In genomic region chr14:60654303-60654925, GRCh38 we compare ENCODE assay signal across 14 cellular contexts. TPM values are rescaled to one million over a fixed set of nuclear protein-coding genes. Genes with fewer than 3 reads are reported as not detected.
A peak's percentile ranks its signal among the peaks of the same experiment; 100 is the strongest.
DNase-seq lines count a peak whose midpoint lies in the region; ATAC-seq and TF ChIP-seq lines count a peak whose summit lies in the region.
"Had no signal": no experiment of that assay in that cellular context is flagged by ENCODE, and none has a peak within 500 bp of the region (broad histone marks: within the 10 kb centered on the region; RNA-seq: fewer than 3 reads in every experiment).

No MANE protein-coding gene starts in this region.

- peaks cover 57% of the 10 kb centered on the region for H3K9me3 Mint-ChIP-seq in glutamatergic neuron (ENCODE audit: unreplicated experiment)
- H3K9me3 Mint-ChIP-seq in stimulated activated naive B cell treated with anti-CD40 and anti-IgM and Interleukin-4, amounts not matched to agents 10 μg/mL and 1 μg/mL and 100 μg/mL, for 72 hours: peaks cover 14 to 17% of the 10 kb centered on the region in 2 donors
- no peaks in the 10 kb centered on the region for H3K9me3 Mint-ChIP-seq in natural killer cell treated with Interleukin-12 subunit alpha and Interleukin-12 subunit beta and Interleukin-15 and Interleukin-18, amount 100 ng/mL, for 72 hours
- H3K9me3 Mint-ChIP-seq: endodermal cell had no signal

- BruUV-seq in PC-3 (replicated peaks; lab: Mats Ljungman, UMichigan): no TSS peak

- no peaks in the 10 kb centered on the region for H4K20me1 ChIP-seq in PC-3 (ENCODE audit: low read length)

- peak overlapping the region; percentile 40 for H3K27ac Mint-ChIP-seq in glutamatergic neuron (ENCODE audit: unreplicated experiment)
- H3K27ac Mint-ChIP-seq in stimulated activated naive B cell treated with anti-CD40 and anti-IgM and Interleukin-4, amounts not matched to agents 10 μg/mL and 1 μg/mL and 100 μg/mL, for 72 hours: peak overlapping the region; percentile 22
- no peak overlapping the region for H3K27ac Mint-ChIP-seq in natural killer cell treated with Interleukin-12 subunit alpha and Interleukin-12 subunit beta and Interleukin-15 and Interleukin-18, amount 100 ng/mL, for 72 hours
- H3K27ac Mint-ChIP-seq: endodermal cell had no signal

- no peaks in the 10 kb centered on the region for H3K9me2 ChIP-seq in PC-3 (replicated peaks; ENCODE audit: low read length)

- no peaks in the 10 kb centered on the region for H3K36me3 ChIP-seq in PC-3 (ENCODE audit: low read depth, low read length)
- H3K36me3 ChIP-seq: pancreas had no signal

- no peaks in the 10 kb centered on the region for H3K9me3 ChIP-seq in PC-3 (ENCODE audit: low read length)
- H3K9me3 ChIP-seq: pancreas had no signal

- CTCF ChIA-PET in PC-3 (lab: Charles Lee): no interaction called here

- DNase-seq in NCI-H82 (lab: John Stamatoyannopoulos, UW) (peak; percentile 15), NCI-H82 treated with DMSO at 0.1 percent for 48 hours (lab: John Stamatoyannopoulos, UW; ENCODE audit: unreplicated experiment) (no peak), PC-3 (peak; percentile 37), glutamatergic neuron (no peak), HPDE6-E6E7 (ENCODE audit: extremely low spot score) (no peak)
- no peak for DNase-seq in stimulated activated naive B cell treated with anti-CD40 and anti-IgM and Interleukin-4, amounts not matched to agents 10 μg/mL and 1 μg/mL and 100 μg/mL, for 72 hours
- DNase-seq in natural killer cell treated with Interleukin-12 subunit alpha and Interleukin-12 subunit beta and Interleukin-15 and Interleukin-18, amount 100 ng/mL, for 72 hours (ENCODE audit: low spot score): no peak
- DNase-seq: activated CD4-positive, alpha-beta T cell treated with anti-CD3 and anti-CD28 coated beads for 1 hour; activated T-cell treated with anti-CD3 and anti-CD28 coated beads, Interleukin-2, amount 50 U/mL, for 48 hours; pancreas had no signal

- no peaks in the 10 kb centered on the region for H3K27me3 ChIP-seq in PC-3 (ENCODE audit: low read length)

- H2AFZ ChIP-seq in PC-3 (ENCODE audit: low read length): no peak overlapping the region

- peak overlapping the region; percentile 94 for H3K4me3 Mint-ChIP-seq in glutamatergic neuron (ENCODE audit: unreplicated experiment)
- no peak overlapping the region for H3K4me3 Mint-ChIP-seq in stimulated activated naive B cell treated with anti-CD40 and anti-IgM and Interleukin-4, amounts not matched to agents 10 μg/mL and 1 μg/mL and 100 μg/mL, for 72 hours
- no peak overlapping the region for H3K4me3 Mint-ChIP-seq in natural killer cell treated with Interleukin-12 subunit alpha and Interleukin-12 subunit beta and Interleukin-15 and Interleukin-18, amount 100 ng/mL, for 72 hours

- POLR2A ChIA-PET in PC-3 (lab: Charles Lee; ENCODE audit: unreplicated experiment): no interaction called here

- ATAC-seq in PC-3 (no peak), HG02970 (IDR thresholded peaks at IDR 0.05; ENCODE audit: low FRiP score, unreplicated experiment) (no peak)
- ATAC-seq in stimulated activated naive B cell treated with anti-CD40 and anti-IgM and Interleukin-4, amounts not matched to agents 10 μg/mL and 1 μg/mL and 100 μg/mL, for 72 hours (replicated peaks): no peak
- ATAC-seq in natural killer cell treated with Interleukin-12 subunit alpha and Interleukin-12 subunit beta and Interleukin-15 and Interleukin-18, amount 100 ng/mL, for 72 hours: no peak
- ATAC-seq: HCT116, pancreas had no signal

- intact Hi-C loops in PC-3 (cut with micrococcal nuclease): no loop called here

- no peak overlapping the region for H3K27ac ChIP-seq in PC-3 (ENCODE audit: low read length)
- H3K27ac ChIP-seq: pancreas had no signal

- H3F3A ChIP-seq in PC-3 (ENCODE audit: low read length, unreplicated experiment): no peaks in the 10 kb centered on the region

- H3K9ac ChIP-seq in PC-3 (ENCODE audit: low read length): no peak overlapping the region

- H3K4me1 Mint-ChIP-seq in glutamatergic neuron (ENCODE audit: low read depth, unreplicated experiment): peaks cover 63% of the 10 kb centered on the region
- peaks cover 35 to 62% of the 10 kb centered on the region in 2 donors for H3K4me1 Mint-ChIP-seq in stimulated activated naive B cell treated with anti-CD40 and anti-IgM and Interleukin-4, amounts not matched to agents 10 μg/mL and 1 μg/mL and 100 μg/mL, for 72 hours
- peaks cover 34 to 39% of the 10 kb centered on the region in 2 donors for H3K4me1 Mint-ChIP-seq in natural killer cell treated with Interleukin-12 subunit alpha and Interleukin-12 subunit beta and Interleukin-15 and Interleukin-18, amount 100 ng/mL, for 72 hours (ENCODE audit: low read depth in 2 of 2)

- no peaks in the 10 kb centered on the region for H3K79me2 ChIP-seq in PC-3 (ENCODE audit: low read length)

- H3K36me3 Mint-ChIP-seq in glutamatergic neuron (ENCODE audit: unreplicated experiment): no peaks in the 10 kb centered on the region
- peaks cover 12 to 20% of the 10 kb centered on the region in 2 donors for H3K36me3 Mint-ChIP-seq in stimulated activated naive B cell treated with anti-CD40 and anti-IgM and Interleukin-4, amounts not matched to agents 10 μg/mL and 1 μg/mL and 100 μg/mL, for 72 hours
- H3K36me3 Mint-ChIP-seq in natural killer cell treated with Interleukin-12 subunit alpha and Interleukin-12 subunit beta and Interleukin-15 and Interleukin-18, amount 100 ng/mL, for 72 hours: peaks cover 5% of the 10 kb centered on the region

- H3K4me3 ChIP-seq in PC-3 (ENCODE audit: low read length): no peak overlapping the region
- H3K4me3 ChIP-seq: lung, pancreas had no signal

- peaks cover 55% of the 10 kb centered on the region for H3K27me3 Mint-ChIP-seq in glutamatergic neuron (ENCODE audit: unreplicated experiment)
- peaks cover 82 to 93% of the 10 kb centered on the region in 2 donors for H3K27me3 Mint-ChIP-seq in stimulated activated naive B cell treated with anti-CD40 and anti-IgM and Interleukin-4, amounts not matched to agents 10 μg/mL and 1 μg/mL and 100 μg/mL, for 72 hours
- peaks cover 74 to 85% of the 10 kb centered on the region in 2 donors for H3K27me3 Mint-ChIP-seq in natural killer cell treated with Interleukin-12 subunit alpha and Interleukin-12 subunit beta and Interleukin-15 and Interleukin-18, amount 100 ng/mL, for 72 hours

- TF ChIP-seq CTCF in PC-3 (conservative IDR thresholded peaks at IDR 0.05; ENCODE audit: low read depth, low read length): no peak
- no peak for TF ChIP-seq CTCF in glutamatergic neuron (IDR thresholded peaks at IDR 0.05; ENCODE audit: partially characterized antibody, unreplicated experiment)

- no peak overlapping the region for H3K4me2 ChIP-seq in PC-3 (ENCODE audit: low read length)

- H3K4me1 ChIP-seq in PC-3 (ENCODE audit: insufficient read depth, low read length): peaks cover 27% of the 10 kb centered on the region

RNA-seq across cellular contexts. Expression of gene SIX1, which starts 5.1 kb away (rescaled TPM):
- 16.5 and 18.2 TPM in 2 replicates for total RNA-seq in PC-3 (2014; rRNA removed)
- total RNA-seq in glutamatergic neuron (ENCODE audit: unreplicated experiment): 79.6 TPM
- not detected for total RNA-seq in natural killer cell treated with Interleukin-12 subunit alpha and Interleukin-12 subunit beta and Interleukin-15 and Interleukin-18, amount 100 ng/mL, for 72 hours

Comparison
In these comparisons a context has a peak if more than half of its experiments do, and no peak if none do; other contexts are left out.
1. DNase-seq: peak in NCI-H82 (single experiment) and PC-3 (single experiment); none in NCI-H82 treated with DMSO at 0.1 percent for 48 hours (single experiment), glutamatergic neuron (single experiment), stimulated activated naive B cell treated with anti-CD40 and anti-IgM and Interleukin-4, amounts not matched to agents 10 μg/mL and 1 μg/mL and 100 μg/mL, for 72 hours (single experiment), HPDE6-E6E7 (single experiment) and natural killer cell treated with Interleukin-12 subunit alpha and Interleukin-12 subunit beta and Interleukin-15 and Interleukin-18, amount 100 ng/mL, for 72 hours (single experiment).
2. H3K27ac Mint-ChIP-seq: peak in glutamatergic neuron (single experiment) and stimulated activated naive B cell treated with anti-CD40 and anti-IgM and Interleukin-4, amounts not matched to agents 10 μg/mL and 1 μg/mL and 100 μg/mL, for 72 hours (single experiment); none in natural killer cell treated with Interleukin-12 subunit alpha and Interleukin-12 subunit beta and Interleukin-15 and Interleukin-18, amount 100 ng/mL, for 72 hours (0 of 2).
3. RNA of gene SIX1, which starts 5.1 kb away (total RNA-seq): 79.6 TPM in glutamatergic neuron (single experiment) and 16.5 to 18.2 TPM in PC-3; not detected in natural killer cell treated with Interleukin-12 subunit alpha and Interleukin-12 subunit beta and Interleukin-15 and Interleukin-18, amount 100 ng/mL, for 72 hours; every median in the first group is over 10 times any median in the second.